1 cellular context compared by ENCODE assay signal in the genomic region with DNA sequence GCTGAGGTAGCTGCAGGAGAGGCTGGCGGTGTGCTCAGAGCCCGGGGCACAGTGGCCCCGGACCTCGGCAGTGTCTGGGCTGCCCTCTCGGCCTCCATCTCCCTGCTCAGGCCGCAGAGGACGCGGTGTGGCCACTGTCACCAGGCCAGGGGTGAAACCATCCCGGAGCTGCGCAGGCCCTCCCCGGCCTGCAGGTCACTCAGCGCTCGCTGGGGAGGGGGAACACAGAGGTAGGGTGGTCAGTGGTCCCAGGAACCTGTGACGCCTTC.
TF ChIP-seq lines count a peak whose summit lies in the region.

No MANE protein-coding gene starts in this region.

TF ChIP-seq in H1, 55 proteins besides CTCF, POLR2A, EP300 and RAD21:
- TF ChIP-seq POU5F1 (IDR thresholded peaks at IDR 0.05; ENCODE audit: low read depth, low read length), result no peak
- TF ChIP-seq GTF2F1 (IDR thresholded peaks at IDR 0.05; ENCODE audit: borderline replicate concordance, low read depth, low read length), result no peak
- no peak for TF ChIP-seq SRF (IDR thresholded peaks at IDR 0.05; ENCODE audit: low read depth, low read length)
- TF ChIP-seq ZNF274 (IDR thresholded peaks at IDR 0.05; ENCODE audit: borderline replicate concordance, extremely low read depth, low read length), result no peak
- no peak for TF ChIP-seq TEAD4 (IDR thresholded peaks at IDR 0.05; ENCODE audit: low read depth, low read length)
- TF ChIP-seq, protein P1, sequence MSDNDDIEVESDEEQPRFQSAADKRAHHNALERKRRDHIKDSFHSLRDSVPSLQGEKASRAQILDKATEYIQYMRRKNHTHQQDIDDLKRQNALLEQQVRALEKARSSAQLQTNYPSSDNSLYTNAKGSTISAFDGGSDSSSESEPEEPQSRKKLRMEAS (IDR thresholded peaks at IDR 0.05), result no peak
